In the genomic region with DNA sequence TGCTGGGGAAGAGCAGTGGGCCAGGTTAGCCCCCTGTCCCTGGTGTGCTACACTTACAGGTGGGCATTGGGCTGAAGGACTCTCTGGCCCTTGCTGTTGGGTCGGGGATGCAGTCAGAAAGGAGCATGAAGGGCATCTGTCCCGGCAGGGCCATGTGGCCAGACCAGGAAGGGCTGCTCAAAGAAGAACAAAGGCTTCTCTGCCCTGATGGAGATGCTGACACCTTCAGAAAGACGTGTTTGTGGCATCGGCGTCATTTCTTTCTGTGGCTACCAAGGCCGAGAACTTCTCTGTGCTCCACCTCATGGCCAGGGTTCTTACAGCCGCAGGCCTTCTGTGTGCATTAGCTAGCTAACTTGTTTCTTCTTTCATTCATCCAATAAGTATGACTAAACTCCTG, we compare ENCODE assay signal across 13 cellular contexts.
"Had no signal": no experiment of that assay in that cellular context is flagged by ENCODE, and none has a peak within 500 bp of the region (broad histone marks: within the 10 kb centered on the region; RNA-seq: fewer than 3 reads in every experiment).

No MANE protein-coding gene starts in this region.

- H3K36me3 ChIP-seq: cardiac muscle cell had no signal

- H3K27me3 ChIP-seq: cardiac muscle cell, tibial artery had no signal

- H3K27ac Mint-ChIP-seq: activated CD4-positive, alpha-beta memory T cell treated with anti-CD3 and anti-CD28 coated beads for 36 hours; activated naive CD4-positive, alpha-beta T cell treated with anti-CD3 and anti-CD28 coated beads, Interleukin-2, amount 50 U/mL, for 24 hours; stimulated activated memory B cell treated with anti-CD40 and anti-IgM and Interleukin-4, amounts not matched to agents 10 μg/mL and 1 μg/mL and 100 μg/mL, for 72 hours had no signal

- H3K27me3 Mint-ChIP-seq: activated CD4-positive, alpha-beta memory T cell treated with anti-CD3 and anti-CD28 coated beads for 36 hours; activated naive CD4-positive, alpha-beta T cell treated with anti-CD3 and anti-CD28 coated beads, Interleukin-2, amount 50 U/mL, for 24 hours; stimulated activated memory B cell treated with anti-CD40 and anti-IgM and Interleukin-4, amounts not matched to agents 10 μg/mL and 1 μg/mL and 100 μg/mL, for 72 hours had no signal

- DNase-seq: activated CD4-positive, alpha-beta memory T cell treated with anti-CD3 and anti-CD28 coated beads for 36 hours; activated CD4-positive, alpha-beta T cell treated with anti-CD3 and anti-CD28 coated beads for 1 hour; activated CD8-positive, alpha-beta memory T cell treated with anti-CD3 and anti-CD28 coated beads, Interleukin-2, amount 50 U/mL, for 4 hours; nucleus accumbens; retina; T-helper 1 cell; tibial artery had no signal

- H3K9me3 Mint-ChIP-seq: activated CD4-positive, alpha-beta memory T cell treated with anti-CD3 and anti-CD28 coated beads for 36 hours; activated naive CD4-positive, alpha-beta T cell treated with anti-CD3 and anti-CD28 coated beads, Interleukin-2, amount 50 U/mL, for 24 hours; activated T-helper 1 cell treated with anti-CD3 and anti-CD28 coated beads, Interleukin-12 subunit alpha, Interleukin-12 subunit beta, Interleukin-2, Interleukin-4 antibody, amounts not matched to agents 30 ng/mL and 10 ng/mL and 1 ng/mL, durations not matched to agents 14 hours and 24 hours and 36 hours; stimulated activated memory B cell treated with anti-CD40 and anti-IgM and Interleukin-4, amounts not matched to agents 10 μg/mL and 1 μg/mL and 100 μg/mL, for 72 hours had no signal

- H3K4me1 ChIP-seq: tibial artery had no signal

- H3K4me3 Mint-ChIP-seq: activated CD4-positive, alpha-beta memory T cell treated with anti-CD3 and anti-CD28 coated beads for 36 hours; activated naive CD4-positive, alpha-beta T cell treated with anti-CD3 and anti-CD28 coated beads, Interleukin-2, amount 50 U/mL, for 24 hours; activated T-helper 1 cell treated with anti-CD3 and anti-CD28 coated beads, Interleukin-12 subunit alpha, Interleukin-12 subunit beta, Interleukin-2, Interleukin-4 antibody, amounts not matched to agents 30 ng/mL and 10 ng/mL and 1 ng/mL, durations not matched to agents 14 hours and 24 hours and 36 hours; stimulated activated memory B cell treated with anti-CD40 and anti-IgM and Interleukin-4, amounts not matched to agents 10 μg/mL and 1 μg/mL and 100 μg/mL, for 72 hours had no signal

- H3K27ac ChIP-seq: cardiac muscle cell, tibial artery had no signal

- H3K9me3 ChIP-seq: tibial artery had no signal

- ATAC-seq: esophagus mucosa; left lobe of liver; stimulated activated memory B cell treated with anti-CD40 and anti-IgM and Interleukin-4, amounts not matched to agents 10 μg/mL and 1 μg/mL and 100 μg/mL, for 72 hours had no signal

- H3K4me3 ChIP-seq: cardiac muscle cell, tibial artery had no signal
